20 cellular contexts compared by ENCODE assay signal in the genomic region with DNA sequence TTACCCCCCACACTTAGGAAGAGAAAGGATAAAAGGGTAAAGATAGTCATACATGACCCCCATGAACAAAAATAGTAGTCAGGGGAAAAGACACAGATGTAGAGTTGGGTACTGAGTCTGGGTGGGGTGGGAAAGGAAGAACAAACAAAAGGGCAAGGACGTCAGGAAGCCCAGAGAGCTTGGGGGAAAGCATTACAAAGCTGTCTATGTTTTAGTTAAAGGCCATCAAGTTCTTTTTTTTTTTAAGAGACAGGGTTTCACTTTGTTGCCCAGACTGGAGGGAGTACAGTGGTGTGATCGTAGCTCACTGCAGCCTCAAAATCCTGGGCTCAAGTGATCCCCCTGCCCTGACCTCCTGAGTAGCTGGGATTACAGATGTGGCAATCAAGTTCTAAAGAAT.
A peak's percentile ranks its signal among the peaks of the same experiment; 100 is the strongest.
DNase-seq lines count a peak whose midpoint lies in the region; ATAC-seq and TF ChIP-seq lines count a peak whose summit lies in the region.
"Had no signal": no experiment of that assay in that cellular context is flagged by ENCODE, and none has a peak within 500 bp of the region (broad histone marks: within the 10 kb centered on the region; RNA-seq: fewer than 3 reads in every experiment).

No MANE protein-coding gene starts in this region.

- no peaks in the 10 kb centered on the region for H3K9me3 Mint-ChIP-seq in brain
- H3K9me3 Mint-ChIP-seq: activated naive CD4-positive, alpha-beta T cell treated with anti-CD3 and anti-CD28 coated beads, Interleukin-2, amount 50 U/mL, for 24 hours; activated T-cell treated with anti-CD3 and anti-CD28 coated beads, Interleukin-2, amount 50 U/mL, for 24 hours; CD8-positive, alpha-beta memory T cell; stimulated activated naive CD8-positive, alpha-beta T cell treated with anti-CD3 and anti-CD28 coated beads, Interleukin-15, amount 100 ng/mL, for 72 hours had no signal

- H3K4me3 ChIP-seq in right lobe of liver (no peak overlapping the region), subcutaneous abdominal adipose tissue (ENCODE audit: low read depth in 1 of 5, low read length in 5 of 5) (peak overlapping the region in 4 of 5 donors; percentile 25 to 48 (median 34))
- H3K4me3 ChIP-seq: SJSA1 had no signal

- H3K27ac Mint-ChIP-seq in brain, result peak overlapping the region in 4 of 5 experiments; percentile 32 to 90 (median 68)
- H3K27ac Mint-ChIP-seq: activated CD8-positive, alpha-beta T cell treated with anti-CD3 and anti-CD28 coated beads, Interleukin-2, amount 10 ng/mL, durations not matched to agents 7 days and 5 days; activated naive CD4-positive, alpha-beta T cell treated with anti-CD3 and anti-CD28 coated beads, Interleukin-2, amount 50 U/mL, for 24 hours; activated T-cell treated with anti-CD3 and anti-CD28 coated beads, Interleukin-2, amount 50 U/mL, for 24 hours; CD8-positive, alpha-beta memory T cell; stimulated activated naive CD8-positive, alpha-beta T cell treated with anti-CD3 and anti-CD28 coated beads, Interleukin-15, amount 100 ng/mL, for 72 hours had no signal

- peak; percentile 9 for DNase-seq in NCI-H69 (lab: John Stamatoyannopoulos, UW)
- no peak for DNase-seq in right lobe of liver
- no peak for DNase-seq in inferior parietal cortex (ENCODE audit: extremely low spot score)
- no peak for DNase-seq in DMS53 (lab: John Stamatoyannopoulos, UW)
- no peak for DNase-seq in GOT3 (lab: John Stamatoyannopoulos, UW)
- no peak for DNase-seq in GM20000 (ENCODE audit: low spot score)
- DNase-seq: activated CD8-positive, alpha-beta T cell treated with anti-CD3 and anti-CD28 coated beads, Interleukin-2, amount 10 ng/mL, durations not matched to agents 7 days and 5 days; activated T-cell treated with anti-CD3 and anti-CD28 coated beads, Interleukin-2, amount 50 U/mL, for 24 hours; brain microvascular endothelial cell; CD8-positive, alpha-beta memory T cell; HCEC 1CT; NCI-H1417 treated with DMSO at 0.1 percent for 48 hours; NCI-H526; stimulated activated CD4-positive, alpha-beta T cell treated with anti-CD3 and anti-CD28 coated beads, Interleukin-1b, Interleukin-23, amount 100 ng/mL, for 48 hours; stimulated activated naive CD8-positive, alpha-beta T cell treated with anti-CD3 and anti-CD28 coated beads, Interleukin-15, amount 100 ng/mL, for 72 hours had no signal

- ATAC-seq in right lobe of liver, result no peak
- ATAC-seq: activated CD8-positive, alpha-beta T cell treated with anti-CD3 and anti-CD28 coated beads, Interleukin-2, amount 10 ng/mL, durations not matched to agents 7 days and 5 days; stimulated activated naive CD8-positive, alpha-beta T cell treated with anti-CD3 and anti-CD28 coated beads, Interleukin-15, amount 100 ng/mL, for 72 hours had no signal

- peaks cover 0 to 32% (median 15%) of the 10 kb centered on the region in 4 donors for H3K4me1 ChIP-seq in right lobe of liver
- peaks cover 5 to 93% (median 79%) of the 10 kb centered on the region in 5 donors for H3K4me1 ChIP-seq in subcutaneous abdominal adipose tissue (ENCODE audit: control insufficient read depth in 5 of 5, insufficient read depth in 5 of 5, low read length in 5 of 5)
- H3K4me1 ChIP-seq: SJSA1 had no signal

- H3K27ac ChIP-seq in right lobe of liver (peak overlapping the region; percentile 13 to 62 (median 41)), subcutaneous abdominal adipose tissue (ENCODE audit: low read depth, low read length) (peak overlapping the region; percentile 99)
- H3K27ac ChIP-seq: brain microvascular endothelial cell, epithelial cell of prostate, SJSA1 had no signal

- WGBS in right lobe of liver (ENCODE audit: insufficient coverage, low coverage, low lambda C conversion rate, missing lambda C conversion rate), result 43% methylated on average over 2 of the region's 2 CpGs

- peaks cover 29% of the 10 kb centered on the region for H3K4me1 Mint-ChIP-seq in brain
- H3K4me1 Mint-ChIP-seq: activated naive CD4-positive, alpha-beta T cell treated with anti-CD3 and anti-CD28 coated beads, Interleukin-2, amount 50 U/mL, for 24 hours; CD8-positive, alpha-beta memory T cell had no signal

- TF ChIP-seq CTCF in brain (conservative IDR thresholded peaks at IDR 0.05), result no peak
- no peak for TF ChIP-seq CTCF in right lobe of liver (IDR thresholded peaks at IDR 0.05)
- TF ChIP-seq CTCF in GM20000 (IDR thresholded peaks at IDR 0.05; ENCODE audit: extremely low read depth, missing control alignments), result no peak

- H3K4me3 Mint-ChIP-seq in brain, result peak overlapping the region in 2 of 5 experiments; percentile 26 to 57
- H3K4me3 Mint-ChIP-seq: activated CD8-positive, alpha-beta T cell treated with anti-CD3 and anti-CD28 coated beads, Interleukin-2, amount 10 ng/mL, durations not matched to agents 7 days and 5 days; activated naive CD4-positive, alpha-beta T cell treated with anti-CD3 and anti-CD28 coated beads, Interleukin-2, amount 50 U/mL, for 24 hours; activated T-cell treated with anti-CD3 and anti-CD28 coated beads, Interleukin-2, amount 50 U/mL, for 24 hours; CD8-positive, alpha-beta memory T cell; stimulated activated naive CD8-positive, alpha-beta T cell treated with anti-CD3 and anti-CD28 coated beads, Interleukin-15, amount 100 ng/mL, for 72 hours had no signal

- peaks cover 19% of the 10 kb centered on the region for H3K36me3 Mint-ChIP-seq in brain
- H3K36me3 Mint-ChIP-seq: activated naive CD4-positive, alpha-beta T cell treated with anti-CD3 and anti-CD28 coated beads, Interleukin-2, amount 50 U/mL, for 24 hours had no signal

- intact Hi-C loops in right lobe of liver (cut with DNase I), result loop anchor here in 1 of 2 donors (10.0 kb wide), 1 partner anchor 216 kb away; no protein-coding TSS in a partner anchor

- no peaks in the 10 kb centered on the region for H3K27me3 Mint-ChIP-seq in brain
- H3K27me3 Mint-ChIP-seq: activated naive CD4-positive, alpha-beta T cell treated with anti-CD3 and anti-CD28 coated beads, Interleukin-2, amount 50 U/mL, for 24 hours had no signal

- H3K27me3 ChIP-seq in right lobe of liver (no peaks in the 10 kb centered on the region), subcutaneous abdominal adipose tissue (ENCODE audit: control insufficient read depth in 5 of 5, insufficient read depth in 4 of 5, low read length in 5 of 5) (no peaks in the 10 kb centered on the region)
- H3K27me3 ChIP-seq: brain microvascular endothelial cell had no signal

- peaks cover 0 to 24% (median 8%) of the 10 kb centered on the region in 4 donors for H3K36me3 ChIP-seq in right lobe of liver
- peaks cover 17 to 43% (median 25%) of the 10 kb centered on the region in 5 donors for H3K36me3 ChIP-seq in subcutaneous abdominal adipose tissue (ENCODE audit: control insufficient read depth in 5 of 5, insufficient read depth in 5 of 5, low read length in 5 of 5)
- H3K36me3 ChIP-seq: brain microvascular endothelial cell, SJSA1 had no signal

- H3K9me3 ChIP-seq in right lobe of liver, result no peaks in the 10 kb centered on the region
- no peaks in the 10 kb centered on the region for H3K9me3 ChIP-seq in subcutaneous abdominal adipose tissue (ENCODE audit: control insufficient read depth in 5 of 5, low read length in 5 of 5)
- H3K9me3 ChIP-seq: SJSA1 had no signal

- H3K9ac ChIP-seq in subcutaneous abdominal adipose tissue (ENCODE audit: low read length in 5 of 5), result peak overlapping the region in 4 of 5 donors; percentile 11 to 71 (median 40)

- no peak for TF ChIP-seq POLR2A in right lobe of liver (IDR thresholded peaks at IDR 0.05)

Comparison
In these comparisons a context has a peak if more than half of its experiments do, and no peak if none do; other contexts are left out.
1. H3K4me3 ChIP-seq: peak in subcutaneous abdominal adipose tissue (4 of 5); none in right lobe of liver (0 of 3).